Comparison of ENCODE assay signal across 9 cellular contexts in the genomic region with DNA sequence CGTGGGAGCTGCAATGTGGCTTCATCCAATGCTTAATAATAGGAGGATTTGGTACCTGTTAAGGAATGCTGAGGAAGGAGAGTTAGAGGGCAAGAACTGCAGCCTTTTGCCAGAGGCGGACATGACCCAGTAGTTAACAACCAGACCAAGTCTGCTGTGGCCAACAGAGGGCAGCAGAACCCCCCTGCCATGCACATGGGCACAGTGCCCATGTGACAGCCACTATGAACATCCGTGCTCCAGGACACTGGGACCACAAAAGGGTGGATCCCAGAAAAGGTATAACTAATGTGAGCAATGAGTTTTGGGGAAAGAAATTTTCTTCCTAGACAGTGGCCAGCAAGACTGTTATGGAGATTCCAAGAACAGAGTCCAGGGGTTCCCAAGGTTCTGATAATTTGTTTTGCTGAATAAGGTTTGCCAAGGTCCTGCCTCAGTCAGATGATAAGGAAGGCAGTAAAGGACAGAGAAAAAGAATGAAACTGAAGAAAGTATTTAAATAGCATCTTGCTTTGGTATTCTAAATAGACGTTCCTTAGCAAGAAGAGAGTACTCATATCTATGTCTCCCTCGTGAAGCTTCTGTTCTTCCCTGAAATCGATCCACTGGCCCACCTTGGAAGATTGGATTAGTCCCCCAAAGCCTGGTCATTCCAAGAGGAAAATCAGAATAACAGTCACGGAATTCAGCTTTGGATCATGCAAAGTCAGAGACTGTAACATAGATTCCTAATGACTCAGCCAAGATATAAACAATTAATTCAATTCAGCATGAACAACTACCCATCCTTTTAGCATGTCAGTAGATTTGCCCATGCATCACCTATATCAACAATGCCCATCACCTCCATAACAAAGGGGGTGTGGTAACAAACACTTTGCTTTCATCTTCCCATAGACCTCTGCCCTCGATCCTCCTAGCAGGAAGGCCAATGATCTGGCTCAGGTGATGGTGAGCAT. TPM values are rescaled to one million over a fixed set of nuclear protein-coding genes. Genes with fewer than 3 reads are reported as not detected.
DNase-seq lines count a peak whose midpoint lies in the region; ATAC-seq and TF ChIP-seq lines count a peak whose summit lies in the region.
"Had no signal": no experiment of that assay in that cellular context is flagged by ENCODE, and none has a peak within 500 bp of the region (broad histone marks: within the 10 kb centered on the region; RNA-seq: fewer than 3 reads in every experiment).

No MANE protein-coding gene starts in this region.

- peak; percentile 83 for ATAC-seq in stimulated activated naive CD8-positive, alpha-beta T cell treated with anti-CD3 and anti-CD28 coated beads, Interleukin-15, Interleukin-2, amounts not matched to agents 100 U/mL and 50 U/mL, for 24 hours

- no peaks in the 10 kb centered on the region for H3K27me3 ChIP-seq in uterus

- H3K27ac ChIP-seq in VCaP: peak overlapping the region; percentile 70; the same call in 1 of the 2 replicates
- no peak overlapping the region for H3K27ac ChIP-seq in uterus

- H3K4me3 ChIP-seq in GM12875 (ENCODE audit: low read depth, low read length): no peak overlapping the region
- H3K4me3 ChIP-seq in uterus: no peak overlapping the region

- TF ChIP-seq POLR2A in uterus (IDR thresholded peaks at IDR 0.05): no peak

- TF ChIP-seq CTCF in GM12875 (IDR thresholded peaks at IDR 0.05; ENCODE audit: borderline replicate concordance, insufficient read depth, low read depth, low read length) (peak; percentile 79), VCaP (conservative IDR thresholded peaks at IDR 0.05) (peak; percentile 78), uterus (IDR thresholded peaks at IDR 0.05) (no peak)

- no peaks in the 10 kb centered on the region for H3K9me3 ChIP-seq in uterus

- H3K4me1 ChIP-seq in uterus: no peaks in the 10 kb centered on the region

- no peaks in the 10 kb centered on the region for H3K36me3 ChIP-seq in uterus

- DNase-seq in AG08395 (ENCODE audit: low spot score): peak; percentile 53
- DNase-seq in LHCN-M2 (ENCODE audit: low read depth): peak; percentile 53
- peak; percentile 37 for DNase-seq in dedifferentiated amniotic fluid mesenchymal stem cell (ENCODE audit: extremely low spot score)
- peak; percentile 54 to 77 for DNase-seq in lung microvascular endothelial cell (ENCODE audit: low read depth in 2 of 2)
- DNase-seq in stimulated activated naive CD8-positive, alpha-beta T cell treated with anti-CD3 and anti-CD28 coated beads, Interleukin-15, Interleukin-2, amounts not matched to agents 100 U/mL and 50 U/mL, for 24 hours: peak; percentile 61
- DNase-seq in uterus: no peak

- intact Hi-C loops in uterus (cut with DNase I; ENCODE audit: low total_unique reads): no loop called here

RNA-seq across cellular contexts. Expression of a gene that starts 56.0 kb away (rescaled TPM):
- not detected in 2 replicates for total RNA-seq in LHCN-M2 (2014; rRNA removed)
- polyA plus RNA-seq in LHCN-M2 (2012): not detected
- total RNA-seq in lung microvascular endothelial cell: not detected in 2 replicates
- total RNA-seq in uterus: 1 to 10 TPM in 1 of 4 donors, not detected in 3; 1.4 TPM
- polyA plus RNA-seq: immature natural killer cell had no signal

Comparison
In these comparisons a context has a peak if more than half of its experiments do, and no peak if none do; other contexts are left out.
1. DNase-seq: peak in AG08395 (single experiment), LHCN-M2 (single experiment), dedifferentiated amniotic fluid mesenchymal stem cell (single experiment), lung microvascular endothelial cell (2 of 2) and stimulated activated naive CD8-positive, alpha-beta T cell treated with anti-CD3 and anti-CD28 coated beads, Interleukin-15, Interleukin-2, amounts not matched to agents 100 U/mL and 50 U/mL, for 24 hours (single experiment); none in uterus (0 of 2).
2. CTCF ChIP-seq: peak in GM12875 (single experiment) and VCaP (single experiment); none in uterus (0 of 4).